Comparison of ENCODE assay signal across 23 cellular contexts in the genomic region with DNA sequence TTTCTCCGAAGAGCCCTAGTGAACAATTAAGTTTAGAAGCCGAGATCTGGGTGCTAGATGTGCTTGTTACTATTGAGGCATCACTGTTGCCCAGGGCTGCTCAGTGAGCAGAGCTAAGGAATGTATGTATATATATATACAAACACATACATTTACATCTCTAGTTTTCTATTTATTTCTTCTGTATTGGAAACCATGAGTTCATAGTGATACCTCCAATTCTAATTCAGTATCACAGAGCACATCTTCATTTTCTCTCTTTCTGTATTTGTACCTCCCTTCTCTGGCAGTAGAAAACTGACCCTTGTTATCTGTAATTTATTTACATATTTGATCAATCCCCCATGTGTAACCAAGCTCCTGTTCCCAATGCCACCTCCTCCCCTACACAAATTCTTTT. TPM values are rescaled to one million over a fixed set of nuclear protein-coding genes. Genes with fewer than 3 reads are reported as not detected.
DNase-seq lines count a peak whose midpoint lies in the region; ATAC-seq, FAIRE-seq and TF ChIP-seq lines count a peak whose summit lies in the region.
"Had no signal": no experiment of that assay in that cellular context is flagged by ENCODE, and none has a peak within 500 bp of the region (broad histone marks: within the 10 kb centered on the region; RNA-seq: fewer than 3 reads in every experiment).

No MANE protein-coding gene starts in this region.

- in situ Hi-C loops in GM12878 (cut with MboI): no loop called here

- H3K36me3 Mint-ChIP-seq in activated T-cell treated with anti-CD3 and anti-CD28 coated beads, Interleukin-2, amount 50 U/mL, for 24 hours (ENCODE audit: low read depth): peaks cover 37% of the 10 kb centered on the region
- H3K36me3 Mint-ChIP-seq: brain, IgD-negative memory B cell had no signal

- no peak for DNase-seq in activated T-cell treated with anti-CD3 and anti-CD28 coated beads, Interleukin-2, amount 50 U/mL, for 24 hours
- DNase-seq in activated T-cell treated with anti-CD3 and anti-CD28 coated beads for 4 hours (no peak), GM20000 (ENCODE audit: low spot score) (peak; percentile 21), GM12878 (ENCODE audit: low read depth, low spot score) (no peak), adrenal gland (no peak)
- DNase-seq: activated gamma-delta T cell; CD8-positive, alpha-beta T cell; cerebellar nuclear complex; left ventricle myocardium inferior; mesendoderm; NCI-H446; NCI-H82; posterior cingulate gyrus; right cardiac atrium; stimulated activated CD4-positive, alpha-beta T cell treated with anti-CD3 and anti-CD28 coated beads, Interleukin-2, amount 100 ng/mL, for 24 hours; T-helper 17 cell had no signal

- H3K9me3 ChIP-seq in GM12878 (replicated peaks; ENCODE audit: control insufficient read depth, insufficient read depth, low read length): no peaks in the 10 kb centered on the region
- no peaks in the 10 kb centered on the region for H3K9me3 ChIP-seq in adrenal gland (replicated peaks in 1 of 3)
- H3K9me3 ChIP-seq: left ventricle myocardium inferior had no signal

- no peak for TF ChIP-seq RAD21 in GM12878 (IDR thresholded peaks at IDR 0.05; ENCODE audit: insufficient read depth, low read depth, low read length)

- H3K4me2 ChIP-seq in GM12878 (ENCODE audit: control insufficient read depth, insufficient read depth): peak overlapping the region; percentile 62

- peaks cover 43% of the 10 kb centered on the region for H3K4me1 Mint-ChIP-seq in activated T-cell treated with anti-CD3 and anti-CD28 coated beads, Interleukin-2, amount 50 U/mL, for 24 hours (ENCODE audit: low read depth)

- intact Hi-C loops in GM12878 (cut with micrococcal nuclease; ENCODE audit: unreplicated experiment): no loop called here
- intact Hi-C loops in adrenal gland (cut with DNase I): no loop called here

- no peaks in the 10 kb centered on the region for H4K20me1 ChIP-seq in GM12878 (ENCODE audit: control insufficient read depth, insufficient read depth)

- H2AFZ ChIP-seq in GM12878 (ENCODE audit: control insufficient read depth, low read depth, low read length): no peak overlapping the region

- POLR2A ChIA-PET in GM12878 (lab: Charles Lee): interaction anchor here (0.9 to 1.1 kb wide), 2 partner anchors 54 to 74 kb away, joined by 3 to 4 read pairs; no protein-coding TSS in a partner anchor

- H3K4me1 ChIP-seq in GM12878 (ENCODE audit: control insufficient read depth, insufficient read depth, low read length) (peaks cover 13% of the 10 kb centered on the region), adrenal gland (replicated peaks in 1 of 2) (no peaks in the 10 kb centered on the region)

- no peaks in the 10 kb centered on the region for H3K36me3 ChIP-seq in GM12878 (ENCODE audit: control insufficient read depth in 2 of 2, insufficient read depth in 2 of 2, low read length in 1 of 2)
- H3K36me3 ChIP-seq in adrenal gland (replicated peaks in 1 of 2): no peaks in the 10 kb centered on the region
- H3K36me3 ChIP-seq: left ventricle myocardium inferior had no signal

- WGBS in GM12878 (ENCODE audit: insufficient coverage, insufficient replicate concordance, low lambda C conversion rate, missing lambda C conversion rate): 0% methylated on average over 2 of the region's 2 CpGs
- WGBS in adrenal gland, 4 donors: 81 to 94% (median 91%) methylated on average over 2 of the region's 2 CpGs

- ATAC-seq in HG03378 (IDR thresholded peaks at IDR 0.05; ENCODE audit: unreplicated experiment) (peak; percentile 59), GM12878 (peak; percentile 61), GM19463 (IDR thresholded peaks at IDR 0.05; ENCODE audit: unreplicated experiment) (no peak), HG03135 (IDR thresholded peaks at IDR 0.05; ENCODE audit: unreplicated experiment) (no peak)
- ATAC-seq: CD8-positive, alpha-beta T cell; right cardiac atrium; T-helper 17 cell had no signal

- H3K27ac Mint-ChIP-seq in activated T-cell treated with anti-CD3 and anti-CD28 coated beads, Interleukin-2, amount 50 U/mL, for 24 hours: peak overlapping the region; percentile 87
- H3K27ac Mint-ChIP-seq: brain; CD8-positive, alpha-beta T cell had no signal

- TF ChIP-seq CTCF in GM20000 (IDR thresholded peaks at IDR 0.05; ENCODE audit: extremely low read depth, missing control alignments) (no peak), GM12878 (IDR thresholded peaks at IDR 0.05 in 2 of 3, conservative IDR thresholded peaks at IDR 0.05 in 1 of 3; ENCODE audit: control insufficient read depth in 2 of 3, extremely low read depth in 1 of 3, insufficient read depth in 1 of 3, low read depth in 3 of 3, low read length in 3 of 3) (no peak), adrenal gland (IDR thresholded peaks at IDR 0.05) (no peak)

- H3K27ac ChIP-seq in GM12878 (ENCODE audit: control insufficient read depth, insufficient read depth) (peak overlapping the region; percentile 61), adrenal gland (no peak overlapping the region)
- H3K27ac ChIP-seq: left ventricle myocardium inferior, RWPE1 had no signal

- H3K27me3 ChIP-seq in GM12878 (replicated peaks in 1 of 2; ENCODE audit: control insufficient read depth in 2 of 2, insufficient read depth in 2 of 2, low read length in 1 of 2): no peaks in the 10 kb centered on the region
- peaks cover 3% of the 10 kb centered on the region for H3K27me3 ChIP-seq in adrenal gland

- CTCF ChIA-PET in GM12878 (lab: Yijun Ruan, JAX): interaction anchor here (0.7 to 1.4 kb wide), 6 partner anchors 12 to 85 kb away, joined by 3 to 5 read pairs (median 3); no protein-coding TSS in a partner anchor

- FAIRE-seq in GM12878 (lab: Jason Lieb, UNC): no peak
- FAIRE-seq: H54 had no signal

- no peak overlapping the region for H3K9ac ChIP-seq in GM12878 (ENCODE audit: control insufficient read depth, insufficient read depth, low read length)

- RAD21 ChIA-PET in GM12878 (lab: Charles Lee; ENCODE audit: unreplicated experiment): interaction anchor here (0.9 to 2.0 kb wide), 7 partner anchors 16 to 85 kb away, joined by 3 to 11 read pairs (median 5); a partner anchor contains a TSS

- SMC1A ChIA-PET in GM12878 (lab: Charles Lee; ENCODE audit: uncharacterized antibody, unreplicated experiment): interaction anchor here (0.6 to 2.5 kb wide), 9 partner anchors 12 to 82 kb away, joined by 3 to 19 read pairs (median 4); no protein-coding TSS in a partner anchor

- no peaks in the 10 kb centered on the region for H3K27me3 Mint-ChIP-seq in activated T-cell treated with anti-CD3 and anti-CD28 coated beads, Interleukin-2, amount 50 U/mL, for 24 hours
- H3K27me3 Mint-ChIP-seq: IgD-negative memory B cell had no signal

- no peak overlapping the region for H3K4me3 Mint-ChIP-seq in activated T-cell treated with anti-CD3 and anti-CD28 coated beads, Interleukin-2, amount 50 U/mL, for 24 hours
- H3K4me3 Mint-ChIP-seq: brain; CD8-positive, alpha-beta T cell; T-helper 17 cell had no signal

- TF ChIP-seq POLR2A in GM12878 (IDR thresholded peaks at IDR 0.05; ENCODE audit: low read depth, low read length) (no peak), adrenal gland (IDR thresholded peaks at IDR 0.05) (no peak)

- TF ChIP-seq EP300 in GM12878 (IDR thresholded peaks at IDR 0.05; ENCODE audit: borderline replicate concordance in 1 of 2, control insufficient read depth in 1 of 2, low read depth in 2 of 2, low read length in 2 of 2): no peak

- no TSS peak for BruUV-seq in GM12878 (replicated peaks; lab: Mats Ljungman, UMichigan)

- no peaks in the 10 kb centered on the region for H3K79me2 ChIP-seq in GM12878 (ENCODE audit: control insufficient read depth, insufficient read depth, low read length)

- H3K9me3 Mint-ChIP-seq in activated T-cell treated with anti-CD3 and anti-CD28 coated beads, Interleukin-2, amount 50 U/mL, for 24 hours: no peaks in the 10 kb centered on the region
- H3K9me3 Mint-ChIP-seq: brain; CD8-positive, alpha-beta T cell; IgD-negative memory B cell had no signal

- no peak overlapping the region for H3K4me3 ChIP-seq in GM12878
- no peak overlapping the region for H3K4me3 ChIP-seq in adrenal gland
- H3K4me3 ChIP-seq: left ventricle myocardium inferior had no signal

TF ChIP-seq in GM12878, 131 proteins besides CTCF, POLR2A, EP300 and RAD21:
- TF ChIP-seq, protein P1, sequence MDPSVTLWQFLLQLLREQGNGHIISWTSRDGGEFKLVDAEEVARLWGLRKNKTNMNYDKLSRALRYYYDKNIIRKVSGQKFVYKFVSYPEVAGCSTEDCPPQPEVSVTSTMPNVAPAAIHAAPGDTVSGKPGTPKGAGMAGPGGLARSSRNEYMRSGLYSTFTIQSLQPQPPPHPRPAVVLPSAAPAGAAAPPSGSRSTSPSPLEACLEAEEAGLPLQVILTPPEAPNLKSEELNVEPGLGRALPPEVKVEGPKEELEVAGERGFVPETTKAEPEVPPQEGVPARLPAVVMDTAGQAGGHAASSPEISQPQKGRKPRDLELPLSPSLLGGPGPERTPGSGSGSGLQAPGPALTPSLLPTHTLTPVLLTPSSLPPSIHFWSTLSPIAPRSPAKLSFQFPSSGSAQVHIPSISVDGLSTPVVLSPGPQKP (IDR thresholded peaks at IDR 0.05; ENCODE audit: low read depth, low read length): no peak
- 0 out of 2 replicates have a peak, but pooled peaks have one; percentile 32 for TF ChIP-seq ZBED1 (IDR thresholded peaks at IDR 0.05; ENCODE audit: borderline replicate concordance)

RNA-seq across cellular contexts. Expression of a gene that starts 40.7 kb away (rescaled TPM):
- 130 and 133 TPM in 2 replicates for total RNA-seq in GM12878 (2013; cell fraction: nucleolus; rRNA removed)
- total RNA-seq in GM12878 (2014; rRNA removed) (82.3 and 85.5 TPM in 2 replicates), GM12878 (2014; rRNA removed; fragmentation: Illumina TruSeq; extraction: Trizol) (86.3 and 88.7 TPM in 2 replicates), GM12878 (2021) (106 and 107 TPM in 2 replicates), adrenal gland (10 to 100 TPM; 14.3 to 32.1 (median 24.1) TPM)
- polyA plus RNA-seq in GM12878 (2011; ENCODE audit: low read depth): 20.9 TPM
- polyA plus RNA-seq in GM12878 (2011; rRNA removed) (21.3 and 24.2 TPM in 2 replicates), GM12878 (2014; fragmentation: Illumina TruSeq; extraction: Trizol) (74.1 and 88.8 TPM in 2 replicates), GM12878 (2014; fragmentation: Nextera tagmentation; extraction: Ambion mirVana) (10 to 100 TPM; 25.0 to 45.6 TPM), GM12878 (2014; rRNA removed) (47.5 and 50.1 TPM in 2 replicates), GM12878 (2016; fragmentation: Nextera tagmentation; extraction: Ambion mirVana) (10 to 100 TPM; 64.2 to 68.3 TPM), adrenal gland (10 to 100 TPM in 1 of 3 donors, 1 to 10 TPM in 2; 7.8 to 19.1 (median 8.4) TPM)
- 12.5 and 19.7 TPM in 2 replicates for polyA plus RNA-seq in GM12878 (2011; cell fraction: cytosol; rRNA removed)
- 10.7 and 11.2 TPM in 2 replicates for polyA plus RNA-seq in GM12878 (2011; cell fraction: nucleus; rRNA removed)
- polyA plus RNA-seq in GM12878 (2012): 20.4 and 34.4 TPM in 2 replicates
- polyA minus RNA-seq in GM12878 (2011; rRNA and poly(A)+ RNA removed): 29.7 and 42.8 TPM in 2 replicates
- 9.6 and 9.9 TPM in 2 replicates for polyA minus RNA-seq in GM12878 (2011; cell fraction: cytosol; rRNA and poly(A)+ RNA removed)
- polyA minus RNA-seq in GM12878 (2011; cell fraction: nucleus; rRNA and poly(A)+ RNA removed): 31.3 and 55.2 TPM in 2 replicates

Comparison
In these comparisons a context has a peak if more than half of its experiments do, and no peak if none do; other contexts are left out.
1. ATAC-seq: peak in HG03378 (single experiment) and GM12878 (single experiment); none in GM19463 (single experiment) and HG03135 (single experiment).